21 cellular contexts compared by ENCODE assay signal in the genomic region with DNA sequence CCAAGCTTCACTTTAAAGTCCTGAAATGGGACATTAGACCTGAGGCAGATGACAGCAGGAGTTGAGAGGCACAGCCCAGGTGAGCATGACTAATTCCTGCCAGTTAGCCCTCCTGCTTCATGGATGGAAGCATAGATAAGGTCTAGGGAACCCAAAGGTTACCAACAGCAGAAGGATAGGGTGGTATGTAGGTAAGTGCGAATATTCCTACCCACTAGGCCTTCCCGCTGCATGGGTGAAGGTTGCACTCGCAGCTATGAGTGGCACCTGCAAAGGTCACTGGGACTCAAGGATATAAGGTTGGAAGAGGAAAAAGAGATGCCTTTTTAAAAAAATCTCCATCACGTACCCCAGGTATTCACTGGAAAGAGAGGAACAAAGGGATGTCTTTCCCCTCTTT. TPM values are rescaled to one million over a fixed set of nuclear protein-coding genes. Genes with fewer than 3 reads are reported as not detected.
DNase-seq lines count a peak whose midpoint lies in the region; ATAC-seq and TF ChIP-seq lines count a peak whose summit lies in the region.
"Had no signal": no experiment of that assay in that cellular context is flagged by ENCODE, and none has a peak within 500 bp of the region (broad histone marks: within the 10 kb centered on the region; RNA-seq: fewer than 3 reads in every experiment).

No MANE protein-coding gene starts in this region.

- H3K27ac Mint-ChIP-seq in H9: no peak overlapping the region
- H3K27ac Mint-ChIP-seq: CD4-positive, alpha-beta memory T cell; IgD-negative memory B cell had no signal

- H3K79me2 ChIP-seq in H9 (ENCODE audit: insufficient read depth, low read length): no peaks in the 10 kb centered on the region

- no peak overlapping the region for H2BK5ac ChIP-seq in H9 (ENCODE audit: insufficient read length, low read length)

- H3K9me3 ChIP-seq in BLaER1: peaks cover 99% of the 10 kb centered on the region
- H3K9me3 ChIP-seq in HEK293 (ENCODE audit: control insufficient read depth, insufficient read depth, low read depth, low read length): no peaks in the 10 kb centered on the region
- peaks cover 60% of the 10 kb centered on the region for H3K9me3 ChIP-seq in H9 (ENCODE audit: control insufficient read depth, low read depth, low read length)
- H3K9me3 ChIP-seq in gastrocnemius medialis: peaks cover 0 to 23% (median 14%) of the 10 kb centered on the region in 3 donors
- H3K9me3 ChIP-seq: SJCRH30 had no signal

- H3K18ac ChIP-seq in H9 (ENCODE audit: insufficient read length, low read depth, low read length): no peak overlapping the region

- no peak overlapping the region for H3K14ac ChIP-seq in H9 (ENCODE audit: insufficient read depth, low read length)

- H3K4me1 Mint-ChIP-seq in H9: no peaks in the 10 kb centered on the region
- H3K4me1 Mint-ChIP-seq: CD4-positive, alpha-beta memory T cell; IgD-negative memory B cell had no signal

- no peak overlapping the region for H2BK20ac ChIP-seq in H9 (ENCODE audit: low read depth, low read length, poor library complexity, severe bottlenecking)

- no peak overlapping the region for H4K8ac ChIP-seq in H9 (replicated peaks; ENCODE audit: insufficient read length, low read depth, low read length)

- H3K4me3 ChIP-seq in BLaER1: peak overlapping the region; percentile 43; the same call in 1 of the 2 replicates
- no peak overlapping the region for H3K4me3 ChIP-seq in HEK293 (ENCODE audit: low read depth, low read length)
- H3K4me3 ChIP-seq in fibroblast of mammary gland (ENCODE audit: control insufficient read depth, low read depth, low read length): no peak overlapping the region
- H3K4me3 ChIP-seq in gastrocnemius medialis: no peak overlapping the region
- H3K4me3 ChIP-seq: SJCRH30 had no signal

- H3K27me3 ChIP-seq in BLaER1: no peaks in the 10 kb centered on the region
- no peaks in the 10 kb centered on the region for H3K27me3 ChIP-seq in H9 (ENCODE audit: insufficient read depth, low read length)
- no peaks in the 10 kb centered on the region for H3K27me3 ChIP-seq in gastrocnemius medialis
- H3K27me3 ChIP-seq: SJCRH30 had no signal

- H3K9me3 Mint-ChIP-seq in H9: peaks cover 86 to 91% of the 10 kb centered on the region in 2 experiments

- no peak overlapping the region for H3K4ac ChIP-seq in H9 (ENCODE audit: low read depth, low read length)

- POLR2A ChIA-PET in HEK293 (lab: Yijun Ruan, JAX): interaction anchor here (0.5 kb wide), 1 partner anchor 25 kb away, joined by 4 read pairs; no protein-coding TSS in a partner anchor

- no peaks in the 10 kb centered on the region for H3K4me1 ChIP-seq in BLaER1
- no peaks in the 10 kb centered on the region for H3K4me1 ChIP-seq in HEK293 (ENCODE audit: control insufficient read depth, insufficient read depth, low read length)
- H3K4me1 ChIP-seq in H9 (ENCODE audit: insufficient read depth, low read length): no peaks in the 10 kb centered on the region
- H3K4me1 ChIP-seq in gastrocnemius medialis: no peaks in the 10 kb centered on the region
- H3K4me1 ChIP-seq: SJCRH30 had no signal

- H3K56ac ChIP-seq in H9 (ENCODE audit: insufficient read length, low read depth, low read length): no peak overlapping the region

- H3K36me3 ChIP-seq in BLaER1 (no peaks in the 10 kb centered on the region), HEK293 (ENCODE audit: control insufficient read depth in 2 of 2, insufficient read depth in 1 of 2, low read length in 2 of 2) (no peaks in the 10 kb centered on the region), gastrocnemius medialis (no peaks in the 10 kb centered on the region)
- H3K36me3 ChIP-seq: SJCRH30 had no signal

- no peak overlapping the region for H4K5ac ChIP-seq in H9 (ENCODE audit: insufficient read length, low read depth, low read length)

- no peak overlapping the region for H2BK120ac ChIP-seq in H9 (ENCODE audit: low read depth, low read length, poor library complexity, severe bottlenecking)

- H2AK5ac ChIP-seq in H9 (ENCODE audit: insufficient read length, low read length): no peak overlapping the region

- no peak overlapping the region for H3K23ac ChIP-seq in H9 (ENCODE audit: insufficient read length, low read depth, low read length)

- H3K79me1 ChIP-seq in H9 (ENCODE audit: insufficient read depth, low read depth, low read length, poor library complexity, severe bottlenecking): no peaks in the 10 kb centered on the region

- no peaks in the 10 kb centered on the region for H3K23me2 ChIP-seq in H9 (ENCODE audit: insufficient read length, low read depth, low read length, poor library complexity, severe bottlenecking)

- in situ Hi-C loops in gastrocnemius medialis (cut with MboI; ENCODE audit: low sequenced_read_pairs in 4 of 4): loop anchor here in 1 of 4 donors (10.0 kb wide), 1 partner anchor 87 kb away; no protein-coding TSS in a partner anchor

- H2AFZ ChIP-seq in H9 (ENCODE audit: low read length): no peak overlapping the region

- intact Hi-C loops in gastrocnemius medialis (cut with DNase I; ENCODE audit: low total_unique reads): no loop called here

- H4K91ac ChIP-seq in H9 (ENCODE audit: insufficient read length, low read depth, low read length): no peak overlapping the region

- no peak for TF ChIP-seq CTCF in HEK293 (tag by site-specific recombination; IDR thresholded peaks at IDR 0.05)
- no peak for TF ChIP-seq CTCF in fibroblast of mammary gland (conservative IDR thresholded peaks at IDR 0.05; ENCODE audit: control insufficient read depth, insufficient read depth, low read depth, low read length)
- TF ChIP-seq CTCF in H9 (conservative IDR thresholded peaks at IDR 0.05): no peak
- TF ChIP-seq CTCF in gastrocnemius medialis (IDR thresholded peaks at IDR 0.05 in 4 of 5, conservative IDR thresholded peaks at IDR 0.05 in 1 of 5): no peak

- H2BK15ac ChIP-seq in H9 (ENCODE audit: low read depth, low read length): no peak overlapping the region

- no peak overlapping the region for H3K4me3 Mint-ChIP-seq in H9

- no peak overlapping the region for H3K27ac ChIP-seq in BLaER1
- H3K27ac ChIP-seq in HEK293 (ENCODE audit: extremely low read depth, low read depth, low read length): no peak overlapping the region
- H3K27ac ChIP-seq in H9 (ENCODE audit: insufficient read length, low read depth, low read length): no peak overlapping the region
- H3K27ac ChIP-seq in gastrocnemius medialis: no peak overlapping the region
- H3K27ac ChIP-seq: RWPE1, SJCRH30 had no signal

- H3K27me3 Mint-ChIP-seq in H9 (ENCODE audit: low read depth): peaks cover 30% of the 10 kb centered on the region
- H3K27me3 Mint-ChIP-seq: IgD-negative memory B cell had no signal

- no peak for ATAC-seq in gastrocnemius medialis
- ATAC-seq in GM18511 (IDR thresholded peaks at IDR 0.05; ENCODE audit: unreplicated experiment): no peak

- DNase-seq in RPMI8226 (peak; percentile 34), fibroblast of mammary gland (ENCODE audit: low read depth) (peak; percentile 16), H9 (no peak), gastrocnemius medialis (no peak)
- DNase-seq in activated effector memory CD4-positive, alpha-beta T cell treated with Interleukin-2 at 50 U/mL for 16 hours: no peak
- DNase-seq: ACHN; CD4-positive, alpha-beta memory T cell; EL; H7; NCI-H1092; NCI-H1694 treated with DMSO at 0.1 percent for 48 hours; NCI-H2171; NCI-H446 treated with DMSO at 0.1 percent for 48 hours; NCI-H82; SJCRH30; SW 1271 had no signal

- no peak overlapping the region for H2BK12ac ChIP-seq in H9 (ENCODE audit: insufficient read length, low read depth, low read length)

- CTCF ChIA-PET in HEK293 (lab: Yijun Ruan, JAX): no interaction called here

- no peak overlapping the region for H3T11ph ChIP-seq in H9 (ENCODE audit: low read length)

- H3K9ac ChIP-seq in BLaER1 (no peak overlapping the region), H9 (ENCODE audit: extremely low read depth, insufficient read length, low read length) (no peak overlapping the region)

- H4K20me1 ChIP-seq in BLaER1: no peaks in the 10 kb centered on the region
- H4K20me1 ChIP-seq in H9 (ENCODE audit: control insufficient read depth, insufficient read depth, insufficient read length): no peaks in the 10 kb centered on the region

- TF ChIP-seq POLR2A in gastrocnemius medialis (IDR thresholded peaks at IDR 0.05): no peak

- H3K36me3 Mint-ChIP-seq in H9 (ENCODE audit: insufficient read depth in 1 of 3, low read depth in 3 of 3): peaks cover 4 to 23% (median 16%) of the 10 kb centered on the region in 3 experiments; a peak in 6 of 7 replicates

- no CpG with 5 or more reads among the region's 4 CpGs for WGBS in H9 (ENCODE audit: extremely low coverage, insufficient read length, low lambda C conversion rate)

- H3K4me2 ChIP-seq in BLaER1 (no peak overlapping the region), H9 (ENCODE audit: insufficient read depth, insufficient read length, low read length) (no peak overlapping the region)

TF ChIP-seq in HEK293, 187 proteins besides CTCF, POLR2A, EP300 and RAD21 (continues in another document):
- TF ChIP-seq ZNF433 (tag by site-specific recombination; IDR thresholded peaks at IDR 0.05; ENCODE audit: low read depth) (no peak), ZNF416 (tag by site-specific recombination; IDR thresholded peaks at IDR 0.05) (0 out of 2 replicates have a peak, but pooled peaks have one; percentile 47), SETDB1 (IDR thresholded peaks at IDR 0.05; ENCODE audit: insufficient read length, low read length) (peak; percentile 99), ZNF324 (tag by site-specific recombination; IDR thresholded peaks at IDR 0.05) (peak; percentile 89), ZNF610 (tag by site-specific recombination; IDR thresholded peaks at IDR 0.05; ENCODE audit: borderline replicate concordance) (peak; percentile 83), ZNF311 (tag by site-specific recombination; IDR thresholded peaks at IDR 0.05; ENCODE audit: borderline replicate concordance) (peak; percentile 87; the same call in 1 of the 2 replicates), RBAK (tag by site-specific recombination; IDR thresholded peaks at IDR 0.05) (0 out of 2 replicates have a peak, but pooled peaks have one; percentile 28)
- TF ChIP-seq, protein P1, sequence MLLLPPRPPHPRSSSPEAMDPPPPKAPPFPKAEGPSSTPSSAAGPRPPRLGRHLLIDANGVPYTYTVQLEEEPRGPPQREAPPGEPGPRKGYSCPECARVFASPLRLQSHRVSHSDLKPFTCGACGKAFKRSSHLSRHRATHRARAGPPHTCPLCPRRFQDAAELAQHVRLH (tag by site-specific recombination; IDR thresholded peaks at IDR 0.05): 0 out of 2 replicates have a peak, but pooled peaks have one; percentile 41
- TF ChIP-seq, protein P2, sequence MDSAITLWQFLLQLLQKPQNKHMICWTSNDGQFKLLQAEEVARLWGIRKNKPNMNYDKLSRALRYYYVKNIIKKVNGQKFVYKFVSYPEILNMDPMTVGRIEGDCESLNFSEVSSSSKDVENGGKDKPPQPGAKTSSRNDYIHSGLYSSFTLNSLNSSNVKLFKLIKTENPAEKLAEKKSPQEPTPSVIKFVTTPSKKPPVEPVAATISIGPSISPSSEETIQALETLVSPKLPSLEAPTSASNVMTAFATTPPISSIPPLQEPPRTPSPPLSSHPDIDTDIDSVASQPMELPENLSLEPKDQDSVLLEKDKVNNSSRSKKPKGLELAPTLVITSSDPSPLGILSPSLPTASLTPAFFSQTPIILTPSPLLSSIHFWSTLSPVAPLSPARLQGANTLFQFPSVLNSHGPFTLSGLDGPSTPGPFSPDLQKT (IDR thresholded peaks at IDR 0.05; ENCODE audit: borderline replicate concordance, low read depth, low read length): no peak

RNA-seq across cellular contexts. Expression of a gene that starts 12.2 kb away (rescaled TPM):
- total RNA-seq in H9 (2021) (54.9 and 56.9 TPM in 2 replicates), gastrocnemius medialis (10 to 100 TPM; 13.9 to 37.7 (median 24.4) TPM)

RNA-seq across cellular contexts. Expression of a gene that starts 41.4 kb away (rescaled TPM):
- total RNA-seq in H9 (2021) (not detected in 2 replicates), gastrocnemius medialis (not detected)
- total RNA-seq: H7, SJCRH30 had no signal

Comparison
In these comparisons a context has a peak if more than half of its experiments do, and no peak if none do; other contexts are left out.
1. DNase-seq: peak in RPMI8226 (single experiment) and fibroblast of mammary gland (single experiment); none in H9 (single experiment), activated effector memory CD4-positive, alpha-beta T cell treated with Interleukin-2 at 50 U/mL for 16 hours (single experiment) and gastrocnemius medialis (0 of 2).